26 cellular contexts compared by ENCODE assay signal in the genomic region with DNA sequence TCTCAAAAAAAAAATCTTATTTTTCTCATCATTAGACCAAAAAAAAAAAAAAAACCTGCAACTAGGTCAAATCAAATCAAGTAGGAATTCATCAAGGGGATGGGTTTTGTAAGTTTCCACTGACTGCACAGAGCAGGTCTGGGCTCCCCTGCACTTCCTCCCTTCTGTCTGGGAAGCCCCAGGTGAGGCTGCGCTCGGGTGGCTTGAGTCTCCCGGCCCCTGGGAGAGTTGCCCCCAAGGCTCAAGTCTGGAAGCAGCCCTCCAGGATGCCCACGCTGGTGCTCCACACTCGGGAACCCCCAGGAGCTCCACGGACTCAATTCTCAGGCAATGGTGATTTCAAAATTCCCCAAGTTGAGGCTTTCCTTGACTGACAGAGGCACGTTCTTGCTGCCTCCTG. TPM values are rescaled to one million over a fixed set of nuclear protein-coding genes. Genes with fewer than 3 reads are reported as not detected.
"Had no signal": no experiment of that assay in that cellular context is flagged by ENCODE, and none has a peak within 500 bp of the region (broad histone marks: within the 10 kb centered on the region; RNA-seq: fewer than 3 reads in every experiment).

No MANE protein-coding gene starts in this region.

- H3K9me3 Mint-ChIP-seq: activated CD4-positive, alpha-beta memory T cell treated with anti-CD3 and anti-CD28 coated beads, Interleukin-2, amount 10 ng/mL, durations not matched to agents 7 days and 5 days; activated CD4-positive, alpha-beta T cell treated with anti-CD3 and anti-CD28 coated beads, Interleukin-2, amount 10 ng/mL, durations not matched to agents 24 days and 14 days; activated naive CD4-positive, alpha-beta T cell treated with anti-CD3 and anti-CD28 coated beads, Interleukin-2, amount 50 U/mL, for 24 hours had no signal

- H3K27ac Mint-ChIP-seq: activated CD4-positive, alpha-beta memory T cell treated with anti-CD3 and anti-CD28 coated beads, Interleukin-2, amount 10 ng/mL, durations not matched to agents 7 days and 5 days; activated CD4-positive, alpha-beta T cell treated with anti-CD3 and anti-CD28 coated beads, Interleukin-2, amount 10 ng/mL, durations not matched to agents 24 days and 14 days; activated CD8-positive, alpha-beta memory T cell treated with anti-CD3 and anti-CD28 coated beads, Interleukin-2, amount 10 ng/mL, durations not matched to agents 7 days and 5 days; activated naive CD4-positive, alpha-beta T cell treated with anti-CD3 and anti-CD28 coated beads, Interleukin-2, amount 50 U/mL, for 24 hours; nephron had no signal

- FAIRE-seq: frontal cortex had no signal

- H3K4me3 ChIP-seq: body of pancreas, esophagus muscularis mucosa, upper lobe of right lung had no signal

- H3K36me3 ChIP-seq: esophagus muscularis mucosa, upper lobe of right lung had no signal

- H3K27me3 ChIP-seq: body of pancreas, upper lobe of right lung had no signal

- H3K27ac ChIP-seq: body of pancreas, esophagus muscularis mucosa, upper lobe of right lung, VCaP had no signal

- H3K4me3 Mint-ChIP-seq: activated CD4-positive, alpha-beta memory T cell treated with anti-CD3 and anti-CD28 coated beads, Interleukin-2, amount 10 ng/mL, durations not matched to agents 7 days and 5 days; activated CD4-positive, alpha-beta T cell treated with anti-CD3 and anti-CD28 coated beads, Interleukin-2, amount 10 ng/mL, durations not matched to agents 24 days and 14 days; activated CD8-positive, alpha-beta memory T cell treated with anti-CD3 and anti-CD28 coated beads, Interleukin-2, amount 10 ng/mL, durations not matched to agents 7 days and 5 days; activated naive CD4-positive, alpha-beta T cell treated with anti-CD3 and anti-CD28 coated beads, Interleukin-2, amount 50 U/mL, for 24 hours; nephron had no signal

- H3K4me1 Mint-ChIP-seq: nephron had no signal

- ATAC-seq: activated CD4-positive, CD25-positive, alpha-beta regulatory T cell treated with anti-CD3 and anti-CD28 coated beads, Interleukin-2, amount 50 U/mL, for 24 hours; activated CD8-positive, alpha-beta memory T cell treated with anti-CD3 and anti-CD28 coated beads, Interleukin-2, amount 10 ng/mL, durations not matched to agents 7 days and 5 days; body of pancreas; left ventricle myocardium superior; upper lobe of right lung had no signal

- H3K9me3 ChIP-seq: body of pancreas, esophagus muscularis mucosa, upper lobe of right lung had no signal

- DNase-seq: activated CD4-positive, alpha-beta memory T cell treated with anti-CD3 and anti-CD28 coated beads, Interleukin-2, amount 10 ng/mL, durations not matched to agents 7 days and 5 days; activated CD4-positive, alpha-beta T cell treated with anti-CD3 and anti-CD28 coated beads, Interleukin-2, amount 10 ng/mL, durations not matched to agents 24 days and 14 days; activated gamma-delta T cell treated with Interleukin-2 at 50 U/mL for 16 hours; activated T-cell treated with anti-CD3 and anti-CD28 coated beads for 4 hours; anterior cingulate cortex; body of pancreas; dermis blood vessel endothelial cell; effector CD8-positive, alpha-beta T cell; hypothalamus; left ventricle myocardium superior; nucleus accumbens; posterior cingulate gyrus; stimulated activated CD4-positive, alpha-beta T cell treated with anti-CD3 and anti-CD28 coated beads, Interleukin-4, amount 100 ng/mL, for 1 hour; stimulated activated naive CD4-positive, alpha-beta T cell; upper lobe of right lung had no signal

RNA-seq across cellular contexts. Expression of gene CNPY1, which starts 56.4 kb away (rescaled TPM):
- total RNA-seq: activated CD4-positive, alpha-beta memory T cell treated with anti-CD3 and anti-CD28 coated beads, Interleukin-2, amount 10 ng/mL, durations not matched to agents 7 days and 5 days; activated CD4-positive, alpha-beta T cell treated with anti-CD3 and anti-CD28 coated beads, Interleukin-2, amount 10 ng/mL, durations not matched to agents 24 days and 14 days; activated CD8-positive, alpha-beta memory T cell treated with anti-CD3 and anti-CD28 coated beads, Interleukin-2, amount 10 ng/mL, durations not matched to agents 7 days and 5 days; body of pancreas; cardiac septum; chondrocyte; dermis blood vessel endothelial cell; esophagus muscularis mucosa; left ventricle myocardium superior; mononuclear cell; T-helper 2 cell treated with Interferon-gamma antibody and Interleukin-4, amounts not matched to agents 100 ng/mL and 5 ng/mL, for 36 hours; upper lobe of right lung had no signal
